In genomic region chr11:100208207-100208606, GRCh38 we compare ENCODE assay signal across 21 cellular contexts.
DNase-seq lines count a peak whose midpoint lies in the region; ATAC-seq, FAIRE-seq and TF ChIP-seq lines count a peak whose summit lies in the region.
"Had no signal": no experiment of that assay in that cellular context is flagged by ENCODE, and none has a peak within 500 bp of the region (broad histone marks: within the 10 kb centered on the region; RNA-seq: fewer than 3 reads in every experiment).

No MANE protein-coding gene starts in this region.

- no peak overlapping the region for H2BK12ac ChIP-seq in H1 (ENCODE audit: low read depth, low read length)

- H3K27ac ChIP-seq in RWPE2 (ENCODE audit: poor library complexity, severe bottlenecking) (no peak overlapping the region), H1 (ENCODE audit: low read depth, low read length) (no peak overlapping the region)
- H3K27ac ChIP-seq: C4-2B had no signal

- H3K27ac Mint-ChIP-seq in activated T-cell treated with anti-CD3 and anti-CD28 coated beads, Interleukin-2, amount 50 U/mL, for 72 hours: no peak overlapping the region
- H3K27ac Mint-ChIP-seq: B cell; CD4-positive, alpha-beta memory T cell; HFFc6 had no signal

- H3K4me3 ChIP-seq in RWPE2 (ENCODE audit: severe bottlenecking): no peak overlapping the region
- H3K4me3 ChIP-seq in H1 (ENCODE audit: extremely low read depth in 1 of 4, insufficient read depth in 2 of 4, low read depth in 3 of 4, low read length in 4 of 4): no peak overlapping the region
- H3K4me3 ChIP-seq: HAP-1, K562 had no signal

- CTCF ChIA-PET in H1 (lab: Charles Lee; ENCODE audit: partially characterized antibody): interaction anchor here (0.8 kb wide), 1 partner anchor 21 kb away, joined by 3 read pairs; no protein-coding TSS in a partner anchor

- H2AK5ac ChIP-seq in H1 (ENCODE audit: low read depth, low read length): no peak overlapping the region

- no peak overlapping the region for H3K9ac ChIP-seq in H1 (replicated peaks in 1 of 4; ENCODE audit: extremely low read depth in 1 of 4, low read depth in 3 of 4, low read length in 3 of 4)

- TF ChIP-seq CTCF in RWPE2 (IDR thresholded peaks at IDR 0.05; ENCODE audit: poor library complexity, severe bottlenecking) (no peak), H1 (IDR thresholded peaks at IDR 0.05; ENCODE audit: control extremely low read depth in 1 of 3, insufficient read depth in 1 of 3, low read depth in 1 of 3, low read length in 3 of 3) (no peak)

- no peak overlapping the region for H3K4me3 Mint-ChIP-seq in activated T-cell treated with anti-CD3 and anti-CD28 coated beads, Interleukin-2, amount 50 U/mL, for 72 hours
- H3K4me3 Mint-ChIP-seq: B cell; CD4-positive, alpha-beta memory T cell; HFFc6 had no signal

- TF ChIP-seq RAD21 in H1 (IDR thresholded peaks at IDR 0.05 in 1 of 2, conservative IDR thresholded peaks at IDR 0.05 in 1 of 2; ENCODE audit: low read depth in 2 of 2, low read length in 2 of 2): no peak

- no peaks in the 10 kb centered on the region for H3K36me3 Mint-ChIP-seq in activated T-cell treated with anti-CD3 and anti-CD28 coated beads, Interleukin-2, amount 50 U/mL, for 72 hours (ENCODE audit: insufficient read depth in 2 of 2)
- H3K36me3 Mint-ChIP-seq: CD4-positive, alpha-beta memory T cell had no signal

- H3K4me2 ChIP-seq in H1 (ENCODE audit: insufficient read depth in 1 of 2, low read depth in 2 of 2, low read length in 2 of 2): no peak overlapping the region

- ATAC-seq in RWPE2 (ENCODE audit: low read depth) (peak; percentile 74), GM19395 (IDR thresholded peaks at IDR 0.05; ENCODE audit: unreplicated experiment) (no peak)
- ATAC-seq in activated T-cell treated with anti-CD3 and anti-CD28 coated beads, Interleukin-2, amount 50 U/mL, for 72 hours (replicated peaks in 1 of 2): no peak
- ATAC-seq: K562 had no signal

- H2BK15ac ChIP-seq in H1 (ENCODE audit: low read length): no peak overlapping the region

- H3K23ac ChIP-seq in H1 (ENCODE audit: insufficient read length): no peak overlapping the region

- WGBS in H1 (ENCODE audit: extremely low coverage in 1 of 2, insufficient coverage in 1 of 2, insufficient read length in 1 of 2, insufficient replicate concordance in 2 of 2, low coverage in 1 of 2, low lambda C conversion rate in 2 of 2, missing lambda C conversion rate in 1 of 2), 2 experiments: 92% methylated on average over 2 of the region's 2 CpGs; no CpG with 5 or more reads in 1 of the 2 experiments

- POLR2A ChIA-PET in H1 (lab: Charles Lee; ENCODE audit: partially characterized antibody): no interaction called here

- H3K79me1 ChIP-seq in H1 (ENCODE audit: low read depth, low read length): no peaks in the 10 kb centered on the region

- no peaks in the 10 kb centered on the region for H3K27me3 Mint-ChIP-seq in activated T-cell treated with anti-CD3 and anti-CD28 coated beads, Interleukin-2, amount 50 U/mL, for 72 hours (ENCODE audit: low read depth)
- H3K27me3 Mint-ChIP-seq: B cell; CD4-positive, alpha-beta memory T cell had no signal

- no peaks in the 10 kb centered on the region for H4K20me1 ChIP-seq in H1 (replicated peaks in 1 of 2; ENCODE audit: control insufficient read depth in 1 of 2, insufficient read depth in 2 of 2, low read length in 2 of 2)

- no peak overlapping the region for H2BK120ac ChIP-seq in H1 (replicated peaks; ENCODE audit: low read depth, low read length)

- TF ChIP-seq POLR2A in H1 (IDR thresholded peaks at IDR 0.05; ENCODE audit: control extremely low read depth in 1 of 2, low read depth in 2 of 2, low read length in 2 of 2): no peak

- H3K56ac ChIP-seq in H1 (replicated peaks; ENCODE audit: insufficient read length, low read depth, low read length): no peak overlapping the region

- H4K8ac ChIP-seq in H1 (ENCODE audit: extremely low read depth, insufficient read depth, low read length): no peak overlapping the region

- no peak overlapping the region for H4K91ac ChIP-seq in H1 (replicated peaks; ENCODE audit: insufficient read length, low read length)

- no peak overlapping the region for H2BK20ac ChIP-seq in H1 (ENCODE audit: low read length)

- no peak overlapping the region for H4K5ac ChIP-seq in H1 (ENCODE audit: insufficient read length, low read depth, low read length)

- H3K4me1 Mint-ChIP-seq in activated T-cell treated with anti-CD3 and anti-CD28 coated beads, Interleukin-2, amount 50 U/mL, for 72 hours (ENCODE audit: low read depth): no peaks in the 10 kb centered on the region
- H3K4me1 Mint-ChIP-seq: B cell; CD4-positive, alpha-beta memory T cell had no signal

- FAIRE-seq in H1 (lab: Jason Lieb, UNC): no peak
- FAIRE-seq: A204.1, D721Med, K562 had no signal

- peak overlapping the region; percentile 1; the same call in 1 of the 2 replicates for H2AFZ ChIP-seq in H1 (ENCODE audit: low read length)

- H3K27me3 ChIP-seq in RWPE2 (ENCODE audit: insufficient read depth, poor library complexity, severe bottlenecking) (no peaks in the 10 kb centered on the region), H1 (replicated peaks in 1 of 4; ENCODE audit: control insufficient read depth in 3 of 4, extremely low read depth in 1 of 4, insufficient read depth in 3 of 4, low read length in 3 of 4) (peaks cover 0 to 1% (median 0%) of the 10 kb centered on the region in 4 experiments; a peak in 1 of 7 replicates)

- H2BK5ac ChIP-seq in H1 (ENCODE audit: low read depth, low read length): no peak overlapping the region

- H3K36me3 ChIP-seq in RWPE2 (ENCODE audit: low read depth) (no peaks in the 10 kb centered on the region), H1 (ENCODE audit: control insufficient read depth in 2 of 4, insufficient read depth in 4 of 4, low read length in 3 of 4) (no peaks in the 10 kb centered on the region)
- H3K36me3 ChIP-seq: HAP-1 had no signal

- no peaks in the 10 kb centered on the region for H3K79me2 ChIP-seq in H1 (ENCODE audit: control insufficient read depth in 1 of 2, insufficient read depth in 2 of 2, low read length in 2 of 2)

- no peak overlapping the region for H3K18ac ChIP-seq in H1 (ENCODE audit: extremely low read depth, low read length)

- peak; percentile 7 for DNase-seq in HPDE6-E6E7 (ENCODE audit: extremely low spot score)
- DNase-seq in RWPE2 (ENCODE audit: low spot score): no peak
- DNase-seq in H1 (ENCODE audit: low read depth in 1 of 2, low spot score in 2 of 2): no peak
- DNase-seq in fibroblast of peridontal ligament (ENCODE audit: extremely low read depth): peak; percentile 0
- no peak for DNase-seq in COLO829 (ENCODE audit: low spot score)
- no peak for DNase-seq in SW480 (ENCODE audit: low spot score)
- no peak for DNase-seq in activated T-cell treated with anti-CD3 and anti-CD28 coated beads, Interleukin-2, amount 50 U/mL, for 72 hours
- DNase-seq: CD4-positive, alpha-beta memory T cell; COR-L47; DMS153; DND-41; GDM1; GOT3; HFFc6 had no signal

- H3K4ac ChIP-seq in H1 (replicated peaks; ENCODE audit: insufficient read length, low read depth, low read length): no peak overlapping the region

- H3K23me2 ChIP-seq in H1 (ENCODE audit: low read depth, low read length): no peaks in the 10 kb centered on the region; the same call in 1 of the 2 replicates

- H3K9me3 ChIP-seq in RWPE2 (ENCODE audit: severe bottlenecking) (no peaks in the 10 kb centered on the region), H1 (ENCODE audit: insufficient read depth in 2 of 2, low read depth in 1 of 2, low read length in 1 of 2) (no peaks in the 10 kb centered on the region)
- H3K9me3 ChIP-seq: HAP-1 had no signal

- no peak for TF ChIP-seq EP300 in H1 (IDR thresholded peaks at IDR 0.05; ENCODE audit: borderline replicate concordance in 1 of 2, low read depth in 2 of 2, low read length in 2 of 2)

- no peak overlapping the region for H3K14ac ChIP-seq in H1 (ENCODE audit: insufficient read length)

- no peaks in the 10 kb centered on the region for H3K4me1 ChIP-seq in RWPE2 (ENCODE audit: insufficient read depth, poor library complexity, severe bottlenecking)
- no peaks in the 10 kb centered on the region for H3K4me1 ChIP-seq in H1 (replicated peaks in 1 of 4; ENCODE audit: control insufficient read depth in 3 of 4, insufficient read depth in 4 of 4, low read length in 3 of 4)
- H3K4me1 ChIP-seq: HAP-1 had no signal

- peaks cover 3 to 5% of the 10 kb centered on the region in 2 donors for H3K9me3 Mint-ChIP-seq in activated T-cell treated with anti-CD3 and anti-CD28 coated beads, Interleukin-2, amount 50 U/mL, for 72 hours

TF ChIP-seq in H1, 55 proteins besides CTCF, POLR2A, EP300 and RAD21:
- TF ChIP-seq KDM1A (IDR thresholded peaks at IDR 0.05; ENCODE audit: borderline replicate concordance, low read length) (no peak), RNF2 (IDR thresholded peaks at IDR 0.05; ENCODE audit: borderline replicate concordance, low read depth, low read length, missing control alignments, poor library complexity, severe bottlenecking) (no peak), CBX8 (IDR thresholded peaks at IDR 0.05; ENCODE audit: borderline replicate concordance, low read depth, low read length) (no peak), NRF1 (IDR thresholded peaks at IDR 0.05; ENCODE audit: low read depth, low read length) (no peak), SAP30 (IDR thresholded peaks at IDR 0.05; ENCODE audit: insufficient read depth, insufficient replicate concordance, low read length) (no peak), ATF2 (IDR thresholded peaks at IDR 0.05; ENCODE audit: low read length) (no peak), POU5F1 (IDR thresholded peaks at IDR 0.05; ENCODE audit: low read depth, low read length) (no peak), MAFK (IDR thresholded peaks at IDR 0.05; ENCODE audit: low read depth, low read length) (no peak), RBBP5 (IDR thresholded peaks at IDR 0.05; ENCODE audit: borderline replicate concordance, low read depth, low read length) (no peak), KDM5A (IDR thresholded peaks at IDR 0.05; ENCODE audit: low read length) (no peak), HDAC6 (IDR thresholded peaks at IDR 0.05; ENCODE audit: low read depth, low read length) (no peak), CEBPB (IDR thresholded peaks at IDR 0.05; ENCODE audit: low read depth, low read length) (no peak)

Comparison
In these comparisons a context has a peak if more than half of its experiments do, and no peak if none do; other contexts are left out.
1. DNase-seq: peak in HPDE6-E6E7 (single experiment) and fibroblast of peridontal ligament (single experiment); none in RWPE2 (single experiment), H1 (0 of 2), COLO829 (single experiment), SW480 (single experiment) and activated T-cell treated with anti-CD3 and anti-CD28 coated beads, Interleukin-2, amount 50 U/mL, for 72 hours (0 of 2).